ENCODE assay signal across 1 cellular context in genomic region chr2:232556426-232556825, GRCh38.
TF ChIP-seq lines count a peak whose summit lies in the region.

No MANE protein-coding gene starts in this region.

TF ChIP-seq in HepG2, 621 proteins besides CTCF, POLR2A, EP300 and RAD21:
- TF ChIP-seq NFRKB (IDR thresholded peaks at IDR 0.05): no peak
- TF ChIP-seq CEBPB (IDR thresholded peaks at IDR 0.05; ENCODE audit: borderline replicate concordance, low read depth, low read length): peak; percentile 80
